In genomic region chr12:22275847-22276246, GRCh38 we compare ENCODE assay signal across 9 cellular contexts. TPM values are rescaled to one million over a fixed set of nuclear protein-coding genes. Genes with fewer than 3 reads are reported as not detected.
DNase-seq lines count a peak whose midpoint lies in the region.
"Had no signal": no experiment of that assay in that cellular context is flagged by ENCODE, and none has a peak within 500 bp of the region (broad histone marks: within the 10 kb centered on the region; RNA-seq: fewer than 3 reads in every experiment).

No MANE protein-coding gene starts in this region.

- DNase-seq in EH (ENCODE audit: low read depth) (peak; percentile 100), adipocyte (ENCODE audit: low read depth) (peak; percentile 98), cardiac septum (ENCODE audit: low spot score) (peak; percentile 81), NCI-H1092 treated with DMSO at 0.1 percent for 48 hours (lab: John Stamatoyannopoulos, UW) (no peak), DMS153 (lab: John Stamatoyannopoulos, UW) (no peak)
- no peak for DNase-seq in stimulated activated naive CD4-positive, alpha-beta T cell (lab: John Stamatoyannopoulos, UW)
- DNase-seq in stimulated activated CD4-positive, alpha-beta T cell treated with anti-CD3 and anti-CD28 coated beads, Interleukin-1b, Interleukin-23, amount 100 ng/mL, for 48 hours: no peak
- DNase-seq: stimulated activated CD4-positive, alpha-beta T cell treated with anti-CD3 and anti-CD28 coated beads, Interleukin-4, amount 100 ng/mL, for 24 hours had no signal

- no peaks in the 10 kb centered on the region for H3K9me3 ChIP-seq in adipocyte (ENCODE audit: control insufficient read depth, low read length)

- H3K9ac ChIP-seq in adipocyte (ENCODE audit: low read length) (peak overlapping the region; percentile 89), rectal smooth muscle tissue (ENCODE audit: low read length) (no peak overlapping the region)

- peaks cover 44% of the 10 kb centered on the region for H3K4me1 ChIP-seq in adipocyte (ENCODE audit: control insufficient read depth, insufficient read depth, low read length)
- H3K4me1 ChIP-seq in rectal smooth muscle tissue (ENCODE audit: control insufficient read depth, insufficient read depth, low read length): peaks cover 16% of the 10 kb centered on the region

- H3K4me3 ChIP-seq in adipocyte (ENCODE audit: low read length): peak overlapping the region; percentile 76
- H3K4me3 ChIP-seq in rectal smooth muscle tissue (ENCODE audit: low read length): no peak overlapping the region

- H3K36me3 ChIP-seq in adipocyte (ENCODE audit: control insufficient read depth, insufficient read depth, low read length, severe bottlenecking) (no peaks in the 10 kb centered on the region), rectal smooth muscle tissue (ENCODE audit: control insufficient read depth, insufficient read depth, low read length) (no peaks in the 10 kb centered on the region)

- H3K27me3 ChIP-seq in adipocyte (replicated peaks; ENCODE audit: control insufficient read depth, insufficient read depth, low read length) (no peaks in the 10 kb centered on the region), rectal smooth muscle tissue (ENCODE audit: control insufficient read depth, insufficient read depth, low read length) (no peaks in the 10 kb centered on the region)

- intact Hi-C loops in cardiac septum (cut with DNase I): loop anchor here (5.0 kb wide), 1 partner anchor 36 kb away; no protein-coding TSS in a partner anchor

- peak overlapping the region; percentile 86 for H3K27ac ChIP-seq in rectal smooth muscle tissue (ENCODE audit: low read depth, low read length)

RNA-seq across cellular contexts. Expression of gene ST8SIA1, which starts 58.7 kb away (rescaled TPM):
- total RNA-seq in cardiac septum: 1.5 TPM

Comparison
In these comparisons a context has a peak if more than half of its experiments do, and no peak if none do; other contexts are left out.
1. DNase-seq: peak in EH (single experiment), adipocyte (single experiment) and cardiac septum (single experiment); none in stimulated activated naive CD4-positive, alpha-beta T cell (0 of 6), stimulated activated CD4-positive, alpha-beta T cell treated with anti-CD3 and anti-CD28 coated beads, Interleukin-1b, Interleukin-23, amount 100 ng/mL, for 48 hours (single experiment), NCI-H1092 treated with DMSO at 0.1 percent for 48 hours (single experiment) and DMS153 (single experiment).